Comparison of ENCODE assay signal across 8 cellular contexts in genomic region chr1:151048645-151049032, GRCh38. TPM values are rescaled to one million over a fixed set of nuclear protein-coding genes. Genes with fewer than 3 reads are reported as not detected.
A peak's percentile ranks its signal among the peaks of the same experiment; 100 is the strongest.
DNase-seq lines count a peak whose midpoint lies in the region; ATAC-seq and TF ChIP-seq lines count a peak whose summit lies in the region.

No MANE protein-coding gene starts in this region.

- H3K4me3 ChIP-seq in AG04450 (ENCODE audit: low read depth, low read length) (peak overlapping the region; percentile 78), HUES6 (ENCODE audit: low read depth, low read length) (peak overlapping the region; percentile 81), muscle layer of colon (ENCODE audit: low read depth in 1 of 2, low read length in 2 of 2) (peak overlapping the region; percentile 63 to 80)

- no peak for ATAC-seq in HG03095 (IDR thresholded peaks at IDR 0.05; ENCODE audit: unreplicated experiment)

- POLR2A ChIA-PET in AG04450 (lab: Yijun Ruan, JAX) = interaction anchor here (0.6 to 3.2 kb wide), 5 partner anchors 9 to 469 kb away, joined by 3 to 24 read pairs (median 4); partner anchors contain the start of gene CDC42SE1

- peaks cover 4% of the 10 kb centered on the region for H3K4me1 ChIP-seq in HUES6 (ENCODE audit: control insufficient read depth, insufficient read depth, low read length)
- peaks cover 9% of the 10 kb centered on the region for H3K4me1 ChIP-seq in muscle layer of colon (ENCODE audit: insufficient read depth, low read length)

- DNase-seq in AG04450 (ENCODE audit: low read depth, low spot score) = no peak
- no peak for DNase-seq in caudate nucleus (lab: John Stamatoyannopoulos, UW)
- no peak for DNase-seq in epidermal melanocyte (ENCODE audit: insufficient read length, low spot score)
- no peak for DNase-seq in GM13976 (ENCODE audit: low spot score)
- no peak for DNase-seq in COLO668 (lab: John Stamatoyannopoulos, UW; ENCODE audit: unreplicated experiment)

- H3K27ac ChIP-seq in AG04450 (ENCODE audit: low read depth, low read length) (peak overlapping the region; percentile 39), HUES6 (ENCODE audit: low read depth, low read length) (no peak overlapping the region), caudate nucleus (ENCODE audit: low read depth, low read length) (peak overlapping the region; percentile 88), muscle layer of colon (ENCODE audit: low read depth, low read length) (peak overlapping the region; percentile 93)

- in situ Hi-C loops in GM13976 (cut with MboI; ENCODE audit: low sequenced_read_pairs, unreplicated experiment) = no loop called here

- H3K27me3 ChIP-seq in AG04450 (ENCODE audit: control insufficient read depth, insufficient read depth, low read length) (no peaks in the 10 kb centered on the region), HUES6 (ENCODE audit: control insufficient read depth, insufficient read depth, low read length) (no peaks in the 10 kb centered on the region), muscle layer of colon (ENCODE audit: control insufficient read depth in 1 of 2, insufficient read depth in 2 of 2, low read length in 2 of 2) (no peaks in the 10 kb centered on the region)

- H3K9ac ChIP-seq in HUES6 (ENCODE audit: low read length) = peak overlapping the region; percentile 85
- H3K9ac ChIP-seq in muscle layer of colon (ENCODE audit: low read length) = peak overlapping the region; percentile 84

- CTCF ChIA-PET in AG04450 (lab: Charles Lee) = interaction anchor here (0.6 to 1.9 kb wide), 7 partner anchors 8 to 710 kb away, joined by 3 to 8 read pairs (median 4); partner anchors contain the start of gene MINDY1

- H3K9me3 ChIP-seq in AG04450 (ENCODE audit: control insufficient read depth, insufficient read depth, low read length) (no peaks in the 10 kb centered on the region; the same call in 1 of the 2 replicates), HUES6 (ENCODE audit: control insufficient read depth, insufficient read depth, low read depth, low read length) (no peaks in the 10 kb centered on the region), muscle layer of colon (ENCODE audit: low read length) (no peaks in the 10 kb centered on the region)

- H3K36me3 ChIP-seq in HUES6 (ENCODE audit: control insufficient read depth, insufficient read depth, low read length) = peaks cover 29% of the 10 kb centered on the region
- H3K36me3 ChIP-seq in muscle layer of colon (ENCODE audit: insufficient read depth, low read length) = peaks cover 14% of the 10 kb centered on the region

- TF ChIP-seq CTCF in AG04450 (IDR thresholded peaks at IDR 0.05; ENCODE audit: low read depth, low read length) (no peak), GM13976 (IDR thresholded peaks at IDR 0.05; ENCODE audit: borderline replicate concordance, control extremely low read depth, extremely low read depth, insufficient read depth, missing control alignments) (no peak)

RNA-seq across cellular contexts. Expression of gene C1orf56, which starts 1.1 kb away (rescaled TPM):
- 1.3 and 1.9 TPM in 2 replicates for polyA plus RNA-seq in AG04450 (2011; rRNA removed)
- polyA minus RNA-seq in AG04450 (2011; rRNA and poly(A)+ RNA removed) = 0.74 and 1.8 TPM in 2 replicates

RNA-seq across cellular contexts. Expression of gene CDC42SE1, which starts 10.8 kb away (rescaled TPM):
- polyA plus RNA-seq in AG04450 (2011; rRNA removed) = 66.3 and 70.3 TPM in 2 replicates
- polyA minus RNA-seq in AG04450 (2011; rRNA and poly(A)+ RNA removed) = 55.5 and 56.1 TPM in 2 replicates

RNA-seq across cellular contexts. Expression of gene MLLT11, which starts 11.6 kb away (rescaled TPM):
- 25.2 and 28.3 TPM in 2 replicates for polyA plus RNA-seq in AG04450 (2011; rRNA removed)
- polyA minus RNA-seq in AG04450 (2011; rRNA and poly(A)+ RNA removed) = 9.4 and 10.9 TPM in 2 replicates

RNA-seq across cellular contexts. Expression of gene BNIPL, which starts 12.3 kb away (rescaled TPM):
- 0.09 and 0.16 TPM in 2 replicates for polyA plus RNA-seq in AG04450 (2011; rRNA removed)
- 0.09 and 0.23 TPM in 2 replicates for polyA minus RNA-seq in AG04450 (2011; rRNA and poly(A)+ RNA removed)

RNA-seq across cellular contexts. Expression of gene GABPB2, which starts 21.9 kb away (rescaled TPM):
- 9.8 and 10.0 TPM in 2 replicates for polyA plus RNA-seq in AG04450 (2011; rRNA removed)
- 15.7 and 15.8 TPM in 2 replicates for polyA minus RNA-seq in AG04450 (2011; rRNA and poly(A)+ RNA removed)
